In the genomic region with DNA sequence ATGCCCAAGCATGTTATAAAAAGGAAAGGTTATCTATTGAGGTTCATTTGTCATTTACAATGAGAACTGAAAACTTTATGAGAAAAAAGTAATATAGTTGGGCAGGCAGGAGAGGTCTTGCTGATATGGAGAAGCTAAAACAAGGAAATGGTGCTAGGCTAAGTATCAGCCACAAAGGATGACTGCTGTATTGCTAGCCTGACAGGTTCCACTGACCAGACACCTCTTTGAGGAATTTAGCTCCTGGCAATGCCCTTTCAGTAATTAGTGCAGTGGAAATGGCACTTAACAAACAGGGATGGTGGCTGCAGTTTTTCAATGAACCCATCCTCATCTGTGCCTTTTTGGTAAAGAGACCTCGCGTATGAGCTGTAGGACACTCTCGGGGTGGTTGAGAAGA, we compare ENCODE assay signal across 19 cellular contexts.
"Had no signal": no experiment of that assay in that cellular context is flagged by ENCODE, and none has a peak within 500 bp of the region (broad histone marks: within the 10 kb centered on the region; RNA-seq: fewer than 3 reads in every experiment).

No MANE protein-coding gene starts in this region.

- FAIRE-seq: frontal cortex, small intestine, urothelium cell line had no signal

- ATAC-seq: esophagus mucosa; heart left ventricle; left lobe of liver; stimulated activated effector memory CD8-positive, alpha-beta T cell treated with anti-CD3 and anti-CD28 coated beads, Interleukin-12 subunit alpha, Interleukin-12 subunit beta, amount 100 ng/mL, for 72 hours; stimulated activated naive CD8-positive, alpha-beta T cell treated with anti-CD3 and anti-CD28 coated beads, Interleukin-15, Interleukin-2, amounts not matched to agents 100 U/mL and 50 U/mL, for 24 hours had no signal

- H3K9me3 ChIP-seq: heart left ventricle, suprapubic skin, thyroid gland had no signal

- H3K4me1 ChIP-seq: suprapubic skin, thyroid gland had no signal

- H3K27ac ChIP-seq: dorsolateral prefrontal cortex, heart left ventricle, suprapubic skin, thyroid gland had no signal

- H3K4me3 ChIP-seq: dorsolateral prefrontal cortex, heart left ventricle, suprapubic skin, thyroid gland had no signal

- H3K36me3 ChIP-seq: suprapubic skin, thyroid gland had no signal

- DNase-seq: cortex of kidney; dorsolateral prefrontal cortex; effector CD8-positive, alpha-beta T cell; heart left ventricle; hippocampal formation; midbrain; naive B cell; posterior cingulate gyrus; small intestine; stimulated activated CD4-positive, alpha-beta T cell treated with anti-CD3 and anti-CD28 coated beads, Interleukin-4, amount 100 ng/mL, for 1 hour; stimulated activated CD8-positive, alpha-beta memory T cell treated with anti-CD3 and anti-CD28 coated beads, Interleukin-4, amount 100 ng/mL, for 48 hours; stimulated activated naive CD8-positive, alpha-beta T cell treated with anti-CD3 and anti-CD28 coated beads, Interleukin-15, Interleukin-2, amounts not matched to agents 100 U/mL and 50 U/mL, for 24 hours; thyroid gland had no signal

- H3K27me3 ChIP-seq: dorsolateral prefrontal cortex, heart left ventricle, suprapubic skin, thyroid gland had no signal
